Comparison of ENCODE assay signal across 8 cellular contexts in genomic region chr17:42680331-42680808, GRCh38.
DNase-seq lines count a peak whose midpoint lies in the region; ATAC-seq and TF ChIP-seq lines count a peak whose summit lies in the region.

No MANE protein-coding gene starts in this region.

- DNase-seq in NCI-H69 (lab: John Stamatoyannopoulos, UW), result peak; percentile 30
- no peak for DNase-seq in epithelial cell of prostate (ENCODE audit: low read depth, low spot score)
- DNase-seq in amygdala (lab: John Stamatoyannopoulos, UW), result no peak
- no peak for DNase-seq in AG20443 (ENCODE audit: low spot score)
- DNase-seq in GM10248 (ENCODE audit: extremely low spot score), result no peak

- peak overlapping the region; percentile 85 for H2AFZ ChIP-seq in parathyroid adenoma

- peak overlapping the region; percentile 50; the same call in 1 of the 2 replicates for H3K9ac ChIP-seq in ES-I3 (ENCODE audit: low read depth, low read length)
- H3K9ac ChIP-seq in parathyroid adenoma, result no peak overlapping the region

- no peaks in the 10 kb centered on the region for H3K36me3 ChIP-seq in ES-I3 (ENCODE audit: insufficient read depth, low read length)
- no peaks in the 10 kb centered on the region for H3K36me3 ChIP-seq in parathyroid adenoma (ENCODE audit: control insufficient read depth, insufficient read depth, low read length)

- no peak for TF ChIP-seq CTCF in parathyroid adenoma (IDR thresholded peaks at IDR 0.05)
- no peak for TF ChIP-seq CTCF in GM10248 (IDR thresholded peaks at IDR 0.05; ENCODE audit: control extremely low read depth, extremely low read depth, low read depth, missing control alignments)

- POLR2A ChIA-PET in GM10248 (lab: Yijun Ruan, JAX), result interaction anchor here (1.7 kb wide), 1 partner anchor 102 kb away, joined by 5 read pairs; no protein-coding TSS in a partner anchor

- H3K27ac ChIP-seq in epithelial cell of prostate (peak overlapping the region; percentile 94), parathyroid adenoma (peak overlapping the region; percentile 97)

- peaks cover 9% of the 10 kb centered on the region for H3K79me2 ChIP-seq in parathyroid adenoma

- ATAC-seq in HG03378 (IDR thresholded peaks at IDR 0.05; ENCODE audit: unreplicated experiment), result no peak

- H3K4me3 ChIP-seq in parathyroid adenoma (ENCODE audit: low read depth, low read length), result peak overlapping the region; percentile 47

- no peaks in the 10 kb centered on the region for H3K27me3 ChIP-seq in parathyroid adenoma (ENCODE audit: control insufficient read depth, insufficient read depth, low read length)

- H3K9me3 ChIP-seq in ES-I3 (ENCODE audit: control insufficient read depth, insufficient read depth, low read length) (no peaks in the 10 kb centered on the region), parathyroid adenoma (ENCODE audit: control insufficient read depth, low read length) (no peaks in the 10 kb centered on the region)

- peak overlapping the region; percentile 95 for H3K4me2 ChIP-seq in parathyroid adenoma (ENCODE audit: low read length)

- CTCF ChIA-PET in GM10248 (lab: Yijun Ruan, JAX), result interaction anchor here (0.8 to 6.5 kb wide), 33 partner anchors 8 to 144 kb away, joined by 3 to 97 read pairs (median 4); partner anchors contain the start of genes BECN1, PSMC3IP, RAMP2 and RETREG3

- H3K4me1 ChIP-seq in ES-I3 (ENCODE audit: insufficient read depth, low read length) (peaks cover 10% of the 10 kb centered on the region; the same call in 1 of the 2 replicates), parathyroid adenoma (peaks cover 17% of the 10 kb centered on the region)
